16 cellular contexts compared by ENCODE assay signal in genomic region chr17:51355314-51356083, GRCh38.
DNase-seq lines count a peak whose midpoint lies in the region; ATAC-seq and TF ChIP-seq lines count a peak whose summit lies in the region.
"Had no signal": no experiment of that assay in that cellular context is flagged by ENCODE, and none has a peak within 500 bp of the region (broad histone marks: within the 10 kb centered on the region; RNA-seq: fewer than 3 reads in every experiment).

No MANE protein-coding gene starts in this region.

- H3K27ac ChIP-seq in heart left ventricle: no peak overlapping the region
- H3K27ac ChIP-seq: gastrocnemius medialis, spleen had no signal

- no peaks in the 10 kb centered on the region for H3K9me3 ChIP-seq in heart left ventricle
- H3K9me3 ChIP-seq: gastrocnemius medialis, spleen had no signal

- no peaks in the 10 kb centered on the region for H3K36me3 ChIP-seq in heart left ventricle
- H3K36me3 ChIP-seq: gastrocnemius medialis, spleen had no signal

- intact Hi-C loops in Right ventricle myocardium inferior (cut with DNase I) (no loop called here), heart left ventricle (cut with DNase I) (no loop called here)

- peaks cover 0 to 10% (median 0%) of the 10 kb centered on the region in 9 donors for H3K27me3 ChIP-seq in heart left ventricle
- H3K27me3 ChIP-seq: gastrocnemius medialis had no signal

- H3K4me1 ChIP-seq in heart left ventricle: peaks cover 0 to 3% (median 0%) of the 10 kb centered on the region in 12 donors
- H3K4me1 ChIP-seq: gastrocnemius medialis had no signal

- ATAC-seq in Right ventricle myocardium inferior: peak; percentile 64
- ATAC-seq in heart left ventricle: no peak
- no peak for ATAC-seq in HG03457 (IDR thresholded peaks at IDR 0.05; ENCODE audit: unreplicated experiment)
- ATAC-seq: activated CD8-positive, alpha-beta T cell treated with anti-CD3 and anti-CD28 coated beads for 36 hours; gastrocnemius medialis had no signal

- H3K4me3 ChIP-seq in heart left ventricle: no peak overlapping the region
- H3K4me3 ChIP-seq: gastrocnemius medialis, spleen had no signal

- 40 to 49% (median 48%) methylated on average over 12 of the region's 12 CpGs for WGBS in heart left ventricle, 4 donors

- DNase-seq in Right ventricle myocardium inferior (ENCODE audit: missing footprints): no peak
- no peak for DNase-seq in heart left ventricle
- DNase-seq in SK-N-DZ (ENCODE audit: low spot score): peak; percentile 89
- DNase-seq in fibroblast of gingiva (ENCODE audit: low read depth): peak; percentile 36
- no peak for DNase-seq in midbrain (lab: John Stamatoyannopoulos, UW)
- DNase-seq in GF-D8 (lab: John Stamatoyannopoulos, UW): no peak
- DNase-seq in activated CD4-positive, alpha-beta T cell treated with anti-CD3 and anti-CD28 coated beads for 1 hour: no peak
- DNase-seq: activated CD8-positive, alpha-beta T cell treated with anti-CD3 and anti-CD28 coated beads for 36 hours; activated effector memory CD4-positive, alpha-beta T cell treated with Interleukin-2 at 50 U/mL for 16 hours; DMS79; effector memory CD4-positive, alpha-beta T cell; gastrocnemius medialis; NCI-H1048; RPMI8226; spleen had no signal

- no peak for TF ChIP-seq POLR2A in heart left ventricle (IDR thresholded peaks at IDR 0.05)

- TF ChIP-seq CTCF in heart left ventricle (IDR thresholded peaks at IDR 0.05): no peak

Comparison
In these comparisons a context has a peak if more than half of its experiments do, and no peak if none do; other contexts are left out.
1. DNase-seq: peak in SK-N-DZ (single experiment) and fibroblast of gingiva (single experiment); none in Right ventricle myocardium inferior (single experiment), heart left ventricle (0 of 5), midbrain (single experiment), GF-D8 (single experiment) and activated CD4-positive, alpha-beta T cell treated with anti-CD3 and anti-CD28 coated beads for 1 hour (single experiment).